In the genomic region with DNA sequence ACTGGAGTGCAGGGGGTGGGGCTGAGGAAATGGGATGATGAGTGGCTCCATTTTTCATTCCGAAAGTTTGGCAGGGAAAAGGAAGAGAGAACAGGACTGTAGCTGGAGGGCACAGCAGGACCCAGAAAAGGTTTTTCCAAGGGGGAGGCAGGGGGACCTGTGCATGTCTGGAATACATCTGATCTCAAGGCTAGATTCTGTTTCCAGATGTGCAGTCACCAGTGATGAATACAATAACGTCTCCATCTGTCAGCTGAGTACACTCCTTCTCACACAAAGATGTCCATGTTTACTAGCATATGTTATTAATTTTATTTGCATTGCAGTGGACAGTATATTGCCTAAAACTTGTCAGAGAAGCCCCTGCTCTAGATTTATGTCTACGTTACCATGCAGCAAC, we compare ENCODE assay signal across 16 cellular contexts. TPM values are rescaled to one million over a fixed set of nuclear protein-coding genes. Genes with fewer than 3 reads are reported as not detected.
"Had no signal": no experiment of that assay in that cellular context is flagged by ENCODE, and none has a peak within 500 bp of the region (broad histone marks: within the 10 kb centered on the region; RNA-seq: fewer than 3 reads in every experiment).

No MANE protein-coding gene starts in this region.

- H3K27ac Mint-ChIP-seq: activated naive CD4-positive, alpha-beta T cell treated with anti-CD3 and anti-CD28 coated beads, Interleukin-2, amount 50 U/mL, for 72 hours; naive thymus-derived CD4-positive, alpha-beta T cell; T-helper 2 cell treated with Interferon-gamma antibody and Interleukin-4, amounts not matched to agents 5 μg/mL and 100 μg/mL, for 36 hours had no signal

- H3K4me3 Mint-ChIP-seq: naive thymus-derived CD4-positive, alpha-beta T cell; T-helper 2 cell treated with Interferon-gamma antibody and Interleukin-4, amounts not matched to agents 5 μg/mL and 100 μg/mL, for 36 hours had no signal

- ATAC-seq: activated naive CD4-positive, alpha-beta T cell treated with anti-CD3 and anti-CD28 coated beads, Interleukin-2, amount 50 U/mL, for 72 hours; naive thymus-derived CD4-positive, alpha-beta T cell had no signal

- H3K36me3 Mint-ChIP-seq: activated naive CD4-positive, alpha-beta T cell treated with anti-CD3 and anti-CD28 coated beads, Interleukin-2, amount 50 U/mL, for 72 hours had no signal

- H3K9me3 Mint-ChIP-seq: activated naive CD4-positive, alpha-beta T cell treated with anti-CD3 and anti-CD28 coated beads, Interleukin-2, amount 50 U/mL, for 72 hours; T-helper 2 cell treated with Interferon-gamma antibody and Interleukin-4, amounts not matched to agents 5 μg/mL and 100 μg/mL, for 36 hours had no signal

- DNase-seq: activated CD4-positive, alpha-beta T cell treated with anti-CD3 and anti-CD28 coated beads for 1 hour; activated CD4-positive, alpha-beta T cell treated with anti-CD3 and anti-CD28 coated beads, Interleukin-2, amount 50 U/mL, for 1 hour; activated gamma-delta T cell treated with Interleukin-2 at 50 U/mL for 16 hours; activated T-cell treated with anti-CD3 and anti-CD28 coated beads, Interleukin-2, amount 50 U/mL, for 1 hour; adrenal gland; brain microvascular endothelial cell; central memory CD4-positive, alpha-beta T cell; dermis blood vessel endothelial cell; effector CD8-positive, alpha-beta T cell; hypothalamus; naive thymus-derived CD4-positive, alpha-beta T cell; ovary; stimulated activated CD4-positive, alpha-beta T cell treated with anti-CD3 and anti-CD28 coated beads, Interleukin-4, amount 100 ng/mL, for 24 hours; stimulated activated naive CD4-positive, alpha-beta T cell treated with Interleukin-2 at 50 U/mL for 16 hours had no signal

RNA-seq across cellular contexts. Expression of a gene that starts 39.9 kb away (rescaled TPM):
- total RNA-seq: activated naive CD4-positive, alpha-beta T cell treated with anti-CD3 and anti-CD28 coated beads, Interleukin-2, amount 50 U/mL, for 72 hours; naive thymus-derived CD4-positive, alpha-beta T cell had no signal
- polyA plus RNA-seq: naive thymus-derived CD4-positive, alpha-beta T cell had no signal
